ENCODE assay signal across 9 cellular contexts in genomic region chr14:51121096-51121495, GRCh38.
"Had no signal": no experiment of that assay in that cellular context is flagged by ENCODE, and none has a peak within 500 bp of the region (broad histone marks: within the 10 kb centered on the region; RNA-seq: fewer than 3 reads in every experiment).

No MANE protein-coding gene starts in this region.

- H3K9me3 ChIP-seq: gastroesophageal sphincter, tibial artery, vagina had no signal

- DNase-seq: activated CD4-positive, alpha-beta memory T cell treated with anti-CD3 and anti-CD28 coated beads, Interleukin-2, amount 10 ng/mL, durations not matched to agents 7 days and 5 days; activated gamma-delta T cell; activated naive CD8-positive, alpha-beta T cell treated with anti-CD3 and anti-CD28 coated beads for 36 hours; activated T-cell treated with anti-CD3 and anti-CD28 coated beads, Interleukin-2, amount 50 U/mL, for 48 hours; kidney glomerular epithelial cell; tibial artery had no signal

- H3K4me1 ChIP-seq: tibial artery, vagina had no signal

- H3K4me2 ChIP-seq: smooth muscle cell had no signal

- H3K4me3 ChIP-seq: gastroesophageal sphincter, smooth muscle cell, tibial artery, vagina had no signal

- ATAC-seq: gastroesophageal sphincter had no signal

- H3K27me3 ChIP-seq: gastroesophageal sphincter, tibial artery, vagina had no signal

- H3K36me3 ChIP-seq: gastroesophageal sphincter, tibial artery, vagina had no signal

- H3K27ac ChIP-seq: gastroesophageal sphincter, tibial artery, vagina had no signal
